21 cellular contexts compared by ENCODE assay signal in the genomic region with DNA sequence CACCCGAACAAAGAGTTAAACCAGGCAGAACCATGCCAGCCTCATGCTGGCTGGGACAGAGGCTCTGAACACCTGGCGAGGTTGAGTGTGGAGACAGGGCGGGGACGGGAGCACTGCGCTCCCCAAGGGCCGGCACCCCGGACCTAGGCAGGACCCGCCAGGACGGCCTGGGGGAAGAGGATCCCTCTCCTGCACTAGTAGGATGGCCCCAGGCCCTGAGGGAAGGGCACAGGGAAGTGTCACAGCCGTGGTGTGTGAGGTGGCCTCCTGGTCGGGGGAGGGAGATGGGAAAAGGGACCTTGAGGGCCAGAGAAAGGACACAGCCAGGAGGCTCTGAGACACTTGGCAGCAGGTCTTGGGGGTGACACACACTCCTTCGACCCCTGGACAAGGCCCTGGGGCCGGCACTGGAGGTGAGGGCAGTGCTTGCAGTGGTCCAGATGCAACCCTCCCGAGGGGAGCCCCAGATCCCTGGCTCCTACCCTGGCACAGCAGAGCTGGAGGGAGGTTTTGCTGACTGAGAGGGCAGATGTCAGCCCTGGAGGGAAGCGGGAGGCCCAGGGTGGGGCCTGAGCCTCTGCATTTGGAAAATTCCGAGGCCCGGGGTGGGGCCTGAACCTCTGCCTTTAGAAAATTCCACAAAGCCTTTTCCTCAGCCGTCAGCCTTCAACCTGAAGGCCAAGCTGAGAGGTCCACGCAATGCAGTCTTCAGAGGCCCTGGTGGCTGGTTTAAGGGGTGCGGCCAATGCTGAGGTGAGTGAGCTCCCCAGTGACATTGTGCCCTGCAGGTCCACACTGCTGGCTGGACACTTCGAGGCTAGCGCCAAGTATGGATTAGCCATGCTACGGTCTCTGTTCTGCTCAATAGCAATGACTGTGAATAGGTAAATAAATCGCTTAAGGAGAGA. TPM values are rescaled to one million over a fixed set of nuclear protein-coding genes. Genes with fewer than 3 reads are reported as not detected.
DNase-seq lines count a peak whose midpoint lies in the region; ATAC-seq and TF ChIP-seq lines count a peak whose summit lies in the region.
"Had no signal": no experiment of that assay in that cellular context is flagged by ENCODE, and none has a peak within 500 bp of the region (broad histone marks: within the 10 kb centered on the region; RNA-seq: fewer than 3 reads in every experiment).

No MANE protein-coding gene starts in this region.

- peak overlapping the region; percentile 40; the same call in 1 of the 2 replicates for H3K9ac ChIP-seq in BLaER1

- H4K20me1 ChIP-seq in BLaER1 = peaks cover 6% of the 10 kb centered on the region; the same call in 1 of the 2 replicates

- peak overlapping the region; percentile 87 for H3K27ac ChIP-seq in BLaER1
- no peak overlapping the region for H3K27ac ChIP-seq in RWPE2 (ENCODE audit: poor library complexity, severe bottlenecking)
- H3K27ac ChIP-seq in left lung = no peak overlapping the region
- no peak overlapping the region for H3K27ac ChIP-seq in thyroid gland
- H3K27ac ChIP-seq: neutrophil had no signal

- TF ChIP-seq CTCF in GM12864 (IDR thresholded peaks at IDR 0.05; ENCODE audit: low read depth, low read length, missing control alignments) (peak; percentile 25), RWPE2 (IDR thresholded peaks at IDR 0.05; ENCODE audit: poor library complexity, severe bottlenecking) (no peak), left lung (IDR thresholded peaks at IDR 0.05) (no peak), thyroid gland (IDR thresholded peaks at IDR 0.05) (no peak)

- DNase-seq in GM12864 (ENCODE audit: low read depth) = no peak
- DNase-seq in RWPE2 (ENCODE audit: low spot score) = peak; percentile 65
- peak; percentile 25 to 74 for DNase-seq in left lung
- no peak for DNase-seq in thyroid gland
- DNase-seq in NCI-H82 (lab: John Stamatoyannopoulos, UW) = no peak
- no peak for DNase-seq in NCI-H2171 treated with DMSO at 0.1 percent for 48 hours (lab: John Stamatoyannopoulos, UW)
- DNase-seq in KBM-7 = no peak
- DNase-seq: activated CD4-positive, alpha-beta T cell treated with anti-CD3 and anti-CD28 coated beads, Interleukin-2, amount 50 U/mL, for 4 hours; amniotic stem cell; left colon; NCI-H2081; NCI-H748 treated with DMSO at 0.1 percent for 48 hours; SW 1271 had no signal

- ATAC-seq in RWPE2 (ENCODE audit: low read depth) (no peak), left lung (no peak)
- ATAC-seq: activated T-helper 17 cell treated with anti-CD3 and anti-CD28 coated beads, Interleukin-2, amount 50 U/mL, for 72 hours; GM23338; left colon; right cardiac atrium had no signal

- intact Hi-C loops in left lung (cut with DNase I) (no loop called here), thyroid gland (cut with DNase I) (no loop called here)

- TF ChIP-seq POLR2A in thyroid gland (IDR thresholded peaks at IDR 0.05) = no peak

- peaks cover 75% of the 10 kb centered on the region for H3K36me3 ChIP-seq in BLaER1
- H3K36me3 ChIP-seq in RWPE2 (ENCODE audit: low read depth) = peaks cover 72% of the 10 kb centered on the region
- peaks cover 0 to 78% of the 10 kb centered on the region in 2 donors for H3K36me3 ChIP-seq in left lung
- peaks cover 57 to 72% of the 10 kb centered on the region in 2 donors for H3K36me3 ChIP-seq in thyroid gland

- 95% methylated on average over 18 to 23 of the region's 24 CpGs for WGBS in thyroid gland, 2 donors

- H3K27me3 ChIP-seq in BLaER1 (no peaks in the 10 kb centered on the region), RWPE2 (ENCODE audit: insufficient read depth, poor library complexity, severe bottlenecking) (no peaks in the 10 kb centered on the region), left lung (peaks cover 0 to 1% of the 10 kb centered on the region in 2 donors), thyroid gland (no peaks in the 10 kb centered on the region)

- H3K4me2 ChIP-seq in BLaER1 = peak overlapping the region; percentile 92
- H3K4me2 ChIP-seq: GM23338 had no signal

- peak overlapping the region; percentile 27; the same call in 1 of the 2 replicates for H3K4me3 ChIP-seq in BLaER1
- no peak overlapping the region for H3K4me3 ChIP-seq in GM12864 (ENCODE audit: low read depth, low read length)
- H3K4me3 ChIP-seq in RWPE2 (ENCODE audit: severe bottlenecking) = no peak overlapping the region
- H3K4me3 ChIP-seq in left lung = no peak overlapping the region
- no peak overlapping the region for H3K4me3 ChIP-seq in thyroid gland (replicated peaks in 1 of 3)
- H3K4me3 ChIP-seq: GM23338 had no signal

- peaks cover 98% of the 10 kb centered on the region for H3K4me1 ChIP-seq in BLaER1
- peaks cover 24% of the 10 kb centered on the region for H3K4me1 ChIP-seq in RWPE2 (ENCODE audit: insufficient read depth, poor library complexity, severe bottlenecking)
- peaks cover 4 to 14% of the 10 kb centered on the region in 2 donors for H3K4me1 ChIP-seq in left lung
- H3K4me1 ChIP-seq in thyroid gland = peaks cover 10 to 15% of the 10 kb centered on the region in 2 donors

- H3K9me3 ChIP-seq in BLaER1 (no peaks in the 10 kb centered on the region), RWPE2 (ENCODE audit: severe bottlenecking) (no peaks in the 10 kb centered on the region), left lung (no peaks in the 10 kb centered on the region), thyroid gland (no peaks in the 10 kb centered on the region)
- H3K9me3 ChIP-seq: Caco-2, neutrophil had no signal

- in situ Hi-C loops in KBM-7 (cut with MboI; ENCODE audit: low pct_unique_long_range_greater_than_20kb, low sequenced_read_pairs) = no loop called here

RNA-seq across cellular contexts. Expression of a gene that starts 24.8 kb away (rescaled TPM):
- under 1 TPM; 0.09 to 0.13 TPM for total RNA-seq in left lung
- not detected for total RNA-seq in thyroid gland
- total RNA-seq: chondrocyte, fibroblast of villous mesenchyme, right cardiac atrium had no signal

RNA-seq across cellular contexts. Expression of a gene that starts 25.2 kb away (rescaled TPM):
- 100 to 1,000 TPM; 169 to 171 TPM for total RNA-seq in left lung
- 100 to 1,000 TPM; 149 to 215 (median 179) TPM for total RNA-seq in thyroid gland

Comparison
In these comparisons a context has a peak if more than half of its experiments do, and no peak if none do; other contexts are left out.
1. DNase-seq: peak in RWPE2 (single experiment) and left lung (2 of 2); none in GM12864 (single experiment), thyroid gland (0 of 2), NCI-H82 (single experiment), NCI-H2171 treated with DMSO at 0.1 percent for 48 hours (single experiment) and KBM-7 (single experiment).